ENCODE assay signal across 13 cellular contexts in genomic region chr12:7061138-7061537, GRCh38. TPM values are rescaled to one million over a fixed set of nuclear protein-coding genes. Genes with fewer than 3 reads are reported as not detected.
A peak's percentile ranks its signal among the peaks of the same experiment; 100 is the strongest.
DNase-seq lines count a peak whose midpoint lies in the region; ATAC-seq, FAIRE-seq and TF ChIP-seq lines count a peak whose summit lies in the region.
"Had no signal": no experiment of that assay in that cellular context is flagged by ENCODE, and none has a peak within 500 bp of the region (broad histone marks: within the 10 kb centered on the region; RNA-seq: fewer than 3 reads in every experiment).

No MANE protein-coding gene starts in this region.

- H2AFZ ChIP-seq in K562 (ENCODE audit: low read depth, low read length): 0 out of 2 replicates have a peak overlapping the region, but pooled peaks have one; percentile 42
- no peak overlapping the region for H2AFZ ChIP-seq in hepatocyte

- H3K4me2 ChIP-seq in K562 (ENCODE audit: insufficient read depth, low read length) (no peak overlapping the region), hepatocyte (peak overlapping the region; percentile 69)

- no TSS peak for BruUV-seq in K562 (replicated peaks; lab: Mats Ljungman, UMichigan)

- intact Hi-C loops in K562 (cut with micrococcal nuclease) (loop anchor here (2.0 kb wide), 1 partner anchor 32 kb away; the partner anchor contains the start of gene C1R), gastrocnemius medialis (cut with DNase I; ENCODE audit: low total_unique reads) (no loop called here), natural killer cell (cut with micrococcal nuclease) (no loop called here)

- H3K4me3 ChIP-seq in AG09309 (ENCODE audit: control insufficient read depth, low read depth, low read length): peak overlapping the region; percentile 55
- no peak overlapping the region for H3K4me3 ChIP-seq in K562
- no peak overlapping the region for H3K4me3 ChIP-seq in hepatocyte
- H3K4me3 ChIP-seq in gastrocnemius medialis: peak overlapping the region; percentile 40 to 53 (median 44)

- H3K79me2 ChIP-seq in K562 (ENCODE audit: control insufficient read depth, insufficient read depth, low read length) (no peaks in the 10 kb centered on the region), hepatocyte (no peaks in the 10 kb centered on the region)

- in situ Hi-C loops in K562 (cut with MboI): no loop called here
- in situ Hi-C loops in gastrocnemius medialis (cut with MboI; ENCODE audit: low sequenced_read_pairs in 4 of 4): loop anchor here in 3 of 4 donors (5.0 kb wide), 2 partner anchors 46 to 51 kb away; partner anchors contain the start of gene C1RL (in 1 of the 3)

- no peaks in the 10 kb centered on the region for H3K36me3 Mint-ChIP-seq in activated CD4-positive, alpha-beta T cell treated with anti-CD3 and anti-CD28 coated beads, Interleukin-2, amount 10 ng/mL, durations not matched to agents 7 days and 5 days (ENCODE audit: low read depth)
- no peaks in the 10 kb centered on the region for H3K36me3 Mint-ChIP-seq in natural killer cell
- H3K36me3 Mint-ChIP-seq: naive thymus-derived CD8-positive, alpha-beta T cell had no signal

- WGBS in K562 (ENCODE audit: insufficient coverage, low coverage, missing lambda C conversion rate): 25% methylated on average over 5 of the region's 13 CpGs
- 80% methylated on average over 13 of the region's 13 CpGs for WGBS in hepatocyte (ENCODE audit: low lambda C conversion rate, missing lambda C conversion rate)

- CTCF ChIA-PET in K562 (lab: Yijun Ruan, JAX; ENCODE audit: low intra/inter-chr PET ratio): interaction anchor here (0.6 to 2.1 kb wide), 6 partner anchors 31 to 83 kb away, joined by 3 to 25 read pairs (median 4); partner anchors contain the start of genes C1R and C1RL
- CTCF ChIA-PET in activated CD4-positive, alpha-beta T cell treated with anti-CD3 and anti-CD28 coated beads, Interleukin-2, amount 10 ng/mL, durations not matched to agents 7 days and 5 days (lab: Charles Lee): no interaction called here

- peaks cover 12% of the 10 kb centered on the region for H3K27me3 Mint-ChIP-seq in activated CD4-positive, alpha-beta T cell treated with anti-CD3 and anti-CD28 coated beads, Interleukin-2, amount 10 ng/mL, durations not matched to agents 7 days and 5 days
- H3K27me3 Mint-ChIP-seq in natural killer cell (ENCODE audit: low read depth in 2 of 2): peaks cover 7 to 14% of the 10 kb centered on the region in 2 donors

- H3K4me1 ChIP-seq in K562 (replicated peaks in 1 of 2; ENCODE audit: control insufficient read depth in 2 of 2, insufficient read depth in 2 of 2, low read length in 2 of 2) (peaks cover 11 to 18% of the 10 kb centered on the region in 2 experiments; a peak in 3 of 5 replicates), hepatocyte (ENCODE audit: insufficient read depth) (peaks cover 7% of the 10 kb centered on the region), gastrocnemius medialis (peaks cover 14 to 25% of the 10 kb centered on the region in 2 donors)
- H3K4me1 ChIP-seq: BE2C had no signal

- no peak for FAIRE-seq in K562 (lab: Jason Lieb, UNC)

- ATAC-seq in K562 (no peak), gastrocnemius medialis (peak in 1 of 2 donors; percentile 14), GM18867 (IDR thresholded peaks at IDR 0.05; ENCODE audit: unreplicated experiment) (no peak), natural killer cell (no peak)
- ATAC-seq: naive thymus-derived CD8-positive, alpha-beta T cell had no signal

- no peaks in the 10 kb centered on the region for H3K9me3 Mint-ChIP-seq in activated CD4-positive, alpha-beta T cell treated with anti-CD3 and anti-CD28 coated beads, Interleukin-2, amount 10 ng/mL, durations not matched to agents 7 days and 5 days
- no peaks in the 10 kb centered on the region for H3K9me3 Mint-ChIP-seq in natural killer cell
- H3K9me3 Mint-ChIP-seq: activated naive CD4-positive, alpha-beta T cell treated with anti-CD3 and anti-CD28 coated beads for 36 hours; naive thymus-derived CD8-positive, alpha-beta T cell had no signal

- TF ChIP-seq CTCF in AG09309 (IDR thresholded peaks at IDR 0.05; ENCODE audit: control insufficient read depth, insufficient read depth, low read depth, low read length, missing control alignments) (no peak), K562 (IDR thresholded peaks at IDR 0.05 in 2 of 3, conservative IDR thresholded peaks at IDR 0.05 in 1 of 3; ENCODE audit: insufficient read depth in 2 of 3, low read depth in 1 of 3, low read length in 3 of 3) (no peak), hepatocyte (IDR thresholded peaks at IDR 0.05; ENCODE audit: poor library complexity) (no peak), gastrocnemius medialis (IDR thresholded peaks at IDR 0.05 in 4 of 5, conservative IDR thresholded peaks at IDR 0.05 in 1 of 5) (no peak), natural killer cell (IDR thresholded peaks at IDR 0.05) (no peak)

- no peak for DNase-seq in AG09309 (ENCODE audit: low read depth)
- DNase-seq in K562 (ENCODE audit: extremely low read depth in 1 of 4, low spot score in 3 of 4): no peak
- no peak for DNase-seq in hepatocyte (ENCODE audit: low spot score)
- no peak for DNase-seq in gastrocnemius medialis
- no peak for DNase-seq in activated CD4-positive, CD25-positive, alpha-beta regulatory T cell (lab: John Stamatoyannopoulos, UW)
- DNase-seq in activated CD4-positive, alpha-beta T cell treated with anti-CD3 and anti-CD28 coated beads, Interleukin-2, amount 10 ng/mL, durations not matched to agents 7 days and 5 days: no peak
- DNase-seq in natural killer cell: no peak
- DNase-seq: activated naive CD4-positive, alpha-beta T cell treated with anti-CD3 and anti-CD28 coated beads for 36 hours; effector CD8-positive, alpha-beta T cell; MV-4-11; naive thymus-derived CD8-positive, alpha-beta T cell had no signal

- no peaks in the 10 kb centered on the region for H3K27me3 ChIP-seq in K562 (ENCODE audit: control insufficient read depth in 2 of 2, insufficient read depth in 2 of 2, low read length in 2 of 2)
- H3K27me3 ChIP-seq in hepatocyte: no peaks in the 10 kb centered on the region
- H3K27me3 ChIP-seq in gastrocnemius medialis: no peaks in the 10 kb centered on the region

- no peaks in the 10 kb centered on the region for H3K9me3 ChIP-seq in K562 (replicated peaks; ENCODE audit: control insufficient read depth, insufficient read depth, low read depth, low read length)
- no peaks in the 10 kb centered on the region for H3K9me3 ChIP-seq in hepatocyte (ENCODE audit: low read depth)
- no peaks in the 10 kb centered on the region for H3K9me3 ChIP-seq in gastrocnemius medialis
- H3K9me3 ChIP-seq: BE2C had no signal

- H4K20me1 ChIP-seq in K562 (replicated peaks; ENCODE audit: control insufficient read depth, insufficient read depth, low read length) (no peaks in the 10 kb centered on the region), hepatocyte (ENCODE audit: insufficient read depth, poor library complexity, severe bottlenecking) (no peaks in the 10 kb centered on the region)

- no peak overlapping the region for H3K9ac ChIP-seq in K562 (ENCODE audit: insufficient read depth in 1 of 2, low read depth in 2 of 2, low read length in 2 of 2)

- no peak for TF ChIP-seq EP300 in K562 (IDR thresholded peaks at IDR 0.05; ENCODE audit: low read length)

- no peaks in the 10 kb centered on the region for H3K4me1 Mint-ChIP-seq in activated CD4-positive, alpha-beta T cell treated with anti-CD3 and anti-CD28 coated beads, Interleukin-2, amount 10 ng/mL, durations not matched to agents 7 days and 5 days
- H3K4me1 Mint-ChIP-seq in natural killer cell: no peaks in the 10 kb centered on the region
- H3K4me1 Mint-ChIP-seq: naive thymus-derived CD8-positive, alpha-beta T cell had no signal

- H3K27ac ChIP-seq in K562 (ENCODE audit: extremely low read depth, low read depth, low read length) (no peak overlapping the region), hepatocyte (peak overlapping the region; percentile 69), gastrocnemius medialis (peak overlapping the region; percentile 78 to 80 (median 79))

- POLR2A ChIA-PET in K562 (lab: Yijun Ruan, JAX): interaction anchor here (0.5 kb wide), 1 partner anchor 12 kb away, joined by 3 read pairs; no protein-coding TSS in a partner anchor
- POLR2A ChIA-PET in activated CD4-positive, alpha-beta T cell treated with anti-CD3 and anti-CD28 coated beads, Interleukin-2, amount 10 ng/mL, durations not matched to agents 7 days and 5 days (lab: Charles Lee): no interaction called here

- H3K36me3 ChIP-seq in K562 (ENCODE audit: control insufficient read depth, insufficient read depth, low read length): no peaks in the 10 kb centered on the region
- H3K36me3 ChIP-seq in hepatocyte (replicated peaks; ENCODE audit: insufficient read depth, low read depth): no peaks in the 10 kb centered on the region
- H3K36me3 ChIP-seq in gastrocnemius medialis: peaks cover 0 to 8% of the 10 kb centered on the region in 2 donors
- H3K36me3 ChIP-seq: BE2C had no signal

- TF ChIP-seq POLR2A in K562 (conservative IDR thresholded peaks at IDR 0.05): no peak
- TF ChIP-seq POLR2A in gastrocnemius medialis (IDR thresholded peaks at IDR 0.05): no peak

- no peak for TF ChIP-seq RAD21 in K562 (CRISPR knock-in tag; conservative IDR thresholded peaks at IDR 0.05 in 1 of 2, IDR thresholded peaks at IDR 0.05 in 1 of 2)

- no peaks in the 10 kb centered on the region for H3K9me2 ChIP-seq in hepatocyte (replicated peaks; ENCODE audit: insufficient read depth)

- no peak overlapping the region for H3K4me3 Mint-ChIP-seq in activated CD4-positive, alpha-beta T cell treated with anti-CD3 and anti-CD28 coated beads, Interleukin-2, amount 10 ng/mL, durations not matched to agents 7 days and 5 days
- H3K4me3 Mint-ChIP-seq in natural killer cell: no peak overlapping the region
- H3K4me3 Mint-ChIP-seq: activated naive CD4-positive, alpha-beta T cell treated with anti-CD3 and anti-CD28 coated beads for 36 hours; naive thymus-derived CD8-positive, alpha-beta T cell had no signal

- no peaks in the 10 kb centered on the region for H3K9me1 ChIP-seq in K562 (ENCODE audit: control insufficient read depth, insufficient read depth, low read length)

- no peak overlapping the region for H3K27ac Mint-ChIP-seq in activated CD4-positive, alpha-beta T cell treated with anti-CD3 and anti-CD28 coated beads, Interleukin-2, amount 10 ng/mL, durations not matched to agents 7 days and 5 days
- H3K27ac Mint-ChIP-seq in natural killer cell: no peak overlapping the region
- H3K27ac Mint-ChIP-seq: activated naive CD4-positive, alpha-beta T cell treated with anti-CD3 and anti-CD28 coated beads for 36 hours; naive thymus-derived CD8-positive, alpha-beta T cell had no signal

RNA-seq across cellular contexts. Expression of gene C1S, which starts 0.6 kb away (rescaled TPM):
- 3.2 and 4.9 TPM in 2 replicates for total RNA-seq in K562 (2011; cell fraction: chromatin; rRNA removed; ENCODE audit: low replicate concordance)
- 1.8 and 2.7 TPM in 2 replicates for total RNA-seq in K562 (2011; cell fraction: nucleolus; rRNA removed)
- 1.8 and 2.6 TPM in 2 replicates for total RNA-seq in K562 (2011; cell fraction: nucleoplasm; rRNA removed)
- total RNA-seq in K562 (2014; rRNA removed) (0.04 and 0.27 TPM in 2 replicates), K562 (2014; rRNA removed; fragmentation: Illumina TruSeq; extraction: Trizol) (0.29 and 0.35 TPM in 2 replicates), K562 (2015; rRNA removed; fragmentation: Illumina TruSeq; extraction: Trizol) (0.08 and 0.25 TPM in 2 replicates), K562 (2021) (0.84 and 1.2 TPM in 2 replicates), hepatocyte (114 and 120 TPM in 2 replicates), gastrocnemius medialis (10 to 100 TPM; 58.1 to 90.8 (median 85.9) TPM), natural killer cell (1 to 10 TPM; 1.6 to 1.9 (median 1.9) TPM)
- polyA plus RNA-seq in K562 (2011; rRNA removed) (0.39 and 0.95 TPM in 2 replicates), K562 (2014; fragmentation: Illumina TruSeq; extraction: Trizol) (0.45 and 0.46 TPM in 2 replicates), K562 (2014; fragmentation: Nextera tagmentation; extraction: Ambion mirVana) (under 1 TPM; 0.08 to 0.11 TPM), K562 (2014; rRNA removed) (0.12 and 0.26 TPM in 2 replicates), hepatocyte (130 and 143 TPM in 2 replicates)
- 0.09 and 0.18 TPM in 2 replicates for polyA plus RNA-seq in K562 (2011; cell fraction: cytosol; rRNA removed)
- polyA plus RNA-seq in K562 (2011; cell fraction: nucleus; rRNA removed): 2.1 and 3.7 TPM in 2 replicates
- polyA plus RNA-seq in K562 (2012): 0.26 and 0.48 TPM in 2 replicates
- polyA minus RNA-seq in K562 (2011; rRNA and poly(A)+ RNA removed): 0.28 and 0.87 TPM in 2 replicates
- not detected in 2 replicates for polyA minus RNA-seq in K562 (2011; cell fraction: cytosol; rRNA and poly(A)+ RNA removed)
- polyA minus RNA-seq in K562 (2011; cell fraction: nucleus; rRNA and poly(A)+ RNA removed): 1.2 and 1.8 TPM in 2 replicates
- total RNA-seq in activated CD4-positive, alpha-beta T cell treated with anti-CD3 and anti-CD28 coated beads, Interleukin-2, amount 10 ng/mL, durations not matched to agents 7 days and 5 days: 1 to 10 TPM; 1.1 to 1.4 TPM

RNA-seq across cellular contexts. Expression of gene C1R, which starts 31.1 kb away (rescaled TPM):
- total RNA-seq in K562 (2011; cell fraction: chromatin; rRNA removed; ENCODE audit: low replicate concordance): 1.5 and 1.9 TPM in 2 replicates
- total RNA-seq in K562 (2011; cell fraction: nucleolus; rRNA removed): 0.50 and 0.66 TPM in 2 replicates
- 0.37 and 1.8 TPM in 2 replicates for total RNA-seq in K562 (2011; cell fraction: nucleoplasm; rRNA removed)
- total RNA-seq in K562 (2014; rRNA removed) (0.16 and 1.0 TPM in 2 replicates), K562 (2014; rRNA removed; fragmentation: Illumina TruSeq; extraction: Trizol) (0.13 and 0.33 TPM in 2 replicates), K562 (2015; rRNA removed; fragmentation: Illumina TruSeq; extraction: Trizol) (0.14 and 0.19 TPM in 2 replicates), K562 (2021) (0.96 and 1.0 TPM in 2 replicates), hepatocyte (80.1 and 85.4 TPM in 2 replicates), gastrocnemius medialis (10 to 100 TPM; 47.5 to 97.8 (median 74.9) TPM), natural killer cell (1 to 10 TPM; 6.4 to 7.8 (median 6.6) TPM)
- polyA plus RNA-seq in K562 (2011; rRNA removed) (0.33 and 0.81 TPM in 2 replicates), K562 (2014; fragmentation: Illumina TruSeq; extraction: Trizol) (0.33 and 0.36 TPM in 2 replicates), K562 (2014; fragmentation: Nextera tagmentation; extraction: Ambion mirVana) (under 1 TPM in 1 of 2 experiments, not detected in 1; 0.07 TPM), K562 (2014; rRNA removed) (0.11 and 0.53 TPM in 2 replicates), hepatocyte (89.6 and 95.1 TPM in 2 replicates)
- polyA plus RNA-seq in K562 (2011; cell fraction: cytosol; rRNA removed): 0.42 and 0.77 TPM in 2 replicates
- 1.4 and 2.8 TPM in 2 replicates for polyA plus RNA-seq in K562 (2011; cell fraction: nucleus; rRNA removed)
- 0.20 and 0.98 TPM in 2 replicates for polyA plus RNA-seq in K562 (2012)
- polyA minus RNA-seq in K562 (2011; rRNA and poly(A)+ RNA removed): 0.28 and 0.99 TPM in 2 replicates
- 1.5 TPM in 1 of 2 replicates, not detected in the other for polyA minus RNA-seq in K562 (2011; cell fraction: cytosol; rRNA and poly(A)+ RNA removed)
- 0.40 and 0.67 TPM in 2 replicates for polyA minus RNA-seq in K562 (2011; cell fraction: nucleus; rRNA and poly(A)+ RNA removed)
- total RNA-seq in activated CD4-positive, alpha-beta T cell treated with anti-CD3 and anti-CD28 coated beads, Interleukin-2, amount 10 ng/mL, durations not matched to agents 7 days and 5 days: 1 to 10 TPM; 2.2 to 3.5 TPM

RNA-seq across cellular contexts. Expression of gene LPCAT3, which starts 42.9 kb away (rescaled TPM):
- 98.6 and 135 TPM in 2 replicates for total RNA-seq in K562 (2011; cell fraction: chromatin; rRNA removed; ENCODE audit: low replicate concordance)
- total RNA-seq in K562 (2011; cell fraction: nucleolus; rRNA removed): 109 and 111 TPM in 2 replicates
- total RNA-seq in K562 (2011; cell fraction: nucleoplasm; rRNA removed): 113 and 115 TPM in 2 replicates
- total RNA-seq in K562 (2014; rRNA removed): 14.3 and 17.4 TPM in 2 replicates
- total RNA-seq in K562 (2014; rRNA removed; fragmentation: Illumina TruSeq; extraction: Trizol): 22.2 and 22.4 TPM in 2 replicates
- total RNA-seq in K562 (2015; rRNA removed; fragmentation: Illumina TruSeq; extraction: Trizol): 23.0 and 25.3 TPM in 2 replicates
- total RNA-seq in K562 (2021): 31.1 and 32.5 TPM in 2 replicates
- 47.0 and 52.5 TPM in 2 replicates for polyA plus RNA-seq in K562 (2011; rRNA removed)
- 49.0 and 53.0 TPM in 2 replicates for polyA plus RNA-seq in K562 (2011; cell fraction: cytosol; rRNA removed)
- polyA plus RNA-seq in K562 (2011; cell fraction: nucleus; rRNA removed): 54.2 and 55.4 TPM in 2 replicates
- polyA plus RNA-seq in K562 (2012): 22.1 and 29.4 TPM in 2 replicates
- polyA plus RNA-seq in K562 (2014; fragmentation: Illumina TruSeq; extraction: Trizol): 40.3 and 44.3 TPM in 2 replicates
- 1 to 10 TPM; 4.9 to 5.6 TPM for polyA plus RNA-seq in K562 (2014; fragmentation: Nextera tagmentation; extraction: Ambion mirVana)
- 27.4 and 34.7 TPM in 2 replicates for polyA plus RNA-seq in K562 (2014; rRNA removed)
- 41.0 and 52.4 TPM in 2 replicates for polyA minus RNA-seq in K562 (2011; rRNA and poly(A)+ RNA removed)
- 21.6 and 22.0 TPM in 2 replicates for polyA minus RNA-seq in K562 (2011; cell fraction: cytosol; rRNA and poly(A)+ RNA removed)
- polyA minus RNA-seq in K562 (2011; cell fraction: nucleus; rRNA and poly(A)+ RNA removed): 19.3 and 28.1 TPM in 2 replicates
- total RNA-seq in hepatocyte: 76.9 and 78.6 TPM in 2 replicates
- 118 and 119 TPM in 2 replicates for polyA plus RNA-seq in hepatocyte
- 10 to 100 TPM; 19.4 to 42.8 (median 36.7) TPM for total RNA-seq in gastrocnemius medialis
- total RNA-seq in activated CD4-positive, alpha-beta T cell treated with anti-CD3 and anti-CD28 coated beads, Interleukin-2, amount 10 ng/mL, durations not matched to agents 7 days and 5 days: 10 to 100 TPM; 36.8 to 45.4 TPM
- total RNA-seq in natural killer cell: 10 to 100 TPM; 45.6 to 54.3 (median 45.6) TPM

RNA-seq across cellular contexts. Expression of gene C1RL, which starts 47.9 kb away (rescaled TPM):
- 21.5 and 28.9 TPM in 2 replicates for total RNA-seq in K562 (2011; cell fraction: chromatin; rRNA removed; ENCODE audit: low replicate concordance)
- total RNA-seq in K562 (2011; cell fraction: nucleolus; rRNA removed): 28.0 and 30.3 TPM in 2 replicates
- 31.4 and 33.9 TPM in 2 replicates for total RNA-seq in K562 (2011; cell fraction: nucleoplasm; rRNA removed)
- total RNA-seq in K562 (2014; rRNA removed) (9.5 and 13.6 TPM in 2 replicates), K562 (2014; rRNA removed; fragmentation: Illumina TruSeq; extraction: Trizol) (3.6 and 5.4 TPM in 2 replicates), K562 (2015; rRNA removed; fragmentation: Illumina TruSeq; extraction: Trizol) (7.6 and 8.0 TPM in 2 replicates), K562 (2021) (6.9 and 9.1 TPM in 2 replicates), hepatocyte (60.0 and 64.5 TPM in 2 replicates), gastrocnemius medialis (10 to 100 TPM; 15.0 to 18.7 (median 16.7) TPM), natural killer cell (10 to 100 TPM; 29.1 to 35.5 (median 31.0) TPM)
- polyA plus RNA-seq in K562 (2011; rRNA removed) (6.3 and 6.8 TPM in 2 replicates), K562 (2014; fragmentation: Illumina TruSeq; extraction: Trizol) (7.3 and 8.8 TPM in 2 replicates), K562 (2014; fragmentation: Nextera tagmentation; extraction: Ambion mirVana) (1 to 10 TPM; 1.4 to 1.9 TPM), K562 (2014; rRNA removed) (10.7 and 13.7 TPM in 2 replicates), hepatocyte (26.4 and 35.5 TPM in 2 replicates)
- polyA plus RNA-seq in K562 (2011; cell fraction: cytosol; rRNA removed): 7.0 and 15.3 TPM in 2 replicates
- 15.2 and 31.3 TPM in 2 replicates for polyA plus RNA-seq in K562 (2011; cell fraction: nucleus; rRNA removed)
- polyA plus RNA-seq in K562 (2012): 5.0 and 22.5 TPM in 2 replicates
- polyA minus RNA-seq in K562 (2011; rRNA and poly(A)+ RNA removed): 4.2 and 6.3 TPM in 2 replicates
- 6.9 and 12.2 TPM in 2 replicates for polyA minus RNA-seq in K562 (2011; cell fraction: cytosol; rRNA and poly(A)+ RNA removed)
- polyA minus RNA-seq in K562 (2011; cell fraction: nucleus; rRNA and poly(A)+ RNA removed): 13.3 and 14.9 TPM in 2 replicates
- 10 to 100 TPM; 31.2 to 31.4 TPM for total RNA-seq in activated CD4-positive, alpha-beta T cell treated with anti-CD3 and anti-CD28 coated beads, Interleukin-2, amount 10 ng/mL, durations not matched to agents 7 days and 5 days

Comparison
In these comparisons a context has a peak if more than half of its experiments do, and no peak if none do; other contexts are left out.
1. H3K4me3 ChIP-seq: peak in AG09309 (single experiment) and gastrocnemius medialis (4 of 4); none in K562 (single experiment) and hepatocyte (single experiment).
2. RNA of gene C1S, which starts 0.6 kb away (total RNA-seq): 114 to 120 TPM in hepatocyte and 58.1 to 90.8 TPM in gastrocnemius medialis; 1.6 to 1.9 TPM in natural killer cell, 1.1 to 1.4 TPM in activated CD4-positive, alpha-beta T cell treated with anti-CD3 and anti-CD28 coated beads, Interleukin-2, amount 10 ng/mL, durations not matched to agents 7 days and 5 days and 0.04 to 4.9 TPM in K562; every median in the first group is over 4 times any median in the second.